ENCODE assay signal across 9 cellular contexts in genomic region chr2:233084488-233084887, GRCh38. TPM values are rescaled to one million over a fixed set of nuclear protein-coding genes. Genes with fewer than 3 reads are reported as not detected.
DNase-seq lines count a peak whose midpoint lies in the region; ATAC-seq, FAIRE-seq and TF ChIP-seq lines count a peak whose summit lies in the region.
"Had no signal": no experiment of that assay in that cellular context is flagged by ENCODE, and none has a peak within 500 bp of the region (broad histone marks: within the 10 kb centered on the region; RNA-seq: fewer than 3 reads in every experiment).

No MANE protein-coding gene starts in this region.

- H2AFZ ChIP-seq in H9 (ENCODE audit: low read length) = no peak overlapping the region

- no peak overlapping the region for H2BK15ac ChIP-seq in H9 (ENCODE audit: low read depth, low read length)

- no peak overlapping the region for H3K56ac ChIP-seq in H9 (ENCODE audit: insufficient read length, low read depth, low read length)

- no peak overlapping the region for H3K9ac ChIP-seq in H9 (ENCODE audit: extremely low read depth, insufficient read length, low read length)

- no peak for TF ChIP-seq CTCF in H9 (conservative IDR thresholded peaks at IDR 0.05)

- no peak overlapping the region; a peak in 1 of 7 replicates for H3K27ac Mint-ChIP-seq in H9

- no peak overlapping the region for H2AK5ac ChIP-seq in H9 (ENCODE audit: insufficient read length, low read length)

- no peaks in the 10 kb centered on the region for H3K36me3 Mint-ChIP-seq in H9 (ENCODE audit: insufficient read depth in 1 of 3, low read depth in 3 of 3)
- H3K36me3 Mint-ChIP-seq: brain had no signal

- H3K4me3 Mint-ChIP-seq in H9 = no peak overlapping the region
- H3K4me3 Mint-ChIP-seq: brain had no signal

- H3K4me1 ChIP-seq in esophagus (ENCODE audit: control insufficient read depth in 2 of 2, insufficient read depth in 2 of 2, low read length in 1 of 2) (peaks cover 0 to 6% of the 10 kb centered on the region in 2 donors), H9 (ENCODE audit: insufficient read depth, low read length) (no peaks in the 10 kb centered on the region)

- peaks cover 26 to 38% of the 10 kb centered on the region in 2 experiments for H3K4me1 Mint-ChIP-seq in H9

- H3K9me3 ChIP-seq in esophagus (ENCODE audit: control insufficient read depth in 2 of 2, insufficient read depth in 1 of 2, low read depth in 1 of 2, low read length in 1 of 2) = no peaks in the 10 kb centered on the region
- H3K9me3 ChIP-seq in H9 (ENCODE audit: control insufficient read depth, low read depth, low read length) = no peaks in the 10 kb centered on the region

- no peak overlapping the region for H2BK5ac ChIP-seq in H9 (ENCODE audit: insufficient read length, low read length)

- peaks cover 2% of the 10 kb centered on the region for H3K27me3 Mint-ChIP-seq in H9 (ENCODE audit: low read depth)

- H2BK120ac ChIP-seq in H9 (ENCODE audit: low read depth, low read length, poor library complexity, severe bottlenecking) = no peak overlapping the region

- no peak for FAIRE-seq in RCC 7860 (lab: Jason Lieb, UNC)

- peak; percentile 91 for DNase-seq in RPMI7951 (ENCODE audit: low read depth)
- peak; percentile 69 for DNase-seq in sciatic nerve (ENCODE audit: low spot score)
- DNase-seq in RCC 7860 (ENCODE audit: low spot score) = no peak
- DNase-seq in AG08396 (ENCODE audit: low spot score) = no peak
- no peak for DNase-seq in H9

- no peak overlapping the region for H4K91ac ChIP-seq in H9 (ENCODE audit: insufficient read length, low read depth, low read length)

- no peak overlapping the region for H4K5ac ChIP-seq in H9 (ENCODE audit: insufficient read length, low read depth, low read length)

- H3K27ac ChIP-seq in esophagus (ENCODE audit: low read depth in 2 of 2, low read length in 1 of 2) = peak overlapping the region; percentile 57 to 58
- no peak overlapping the region for H3K27ac ChIP-seq in H9 (ENCODE audit: insufficient read length, low read depth, low read length)

- 63 to 66% methylated on average over 13 of the region's 13 CpGs for WGBS in esophagus, 2 donors
- no CpG with 5 or more reads among the region's 13 CpGs for WGBS in H9 (ENCODE audit: extremely low coverage, insufficient read length, low lambda C conversion rate)

- no peak overlapping the region for H4K8ac ChIP-seq in H9 (replicated peaks; ENCODE audit: insufficient read length, low read depth, low read length)

- no peak overlapping the region for H3K18ac ChIP-seq in H9 (ENCODE audit: insufficient read length, low read depth, low read length)

- intact Hi-C loops in sciatic nerve (cut with DNase I) = no loop called here

- H3K79me2 ChIP-seq in H9 (ENCODE audit: insufficient read depth, low read length) = no peaks in the 10 kb centered on the region

- no peaks in the 10 kb centered on the region for H3K27me3 ChIP-seq in esophagus (ENCODE audit: control insufficient read depth in 1 of 2, insufficient read depth in 2 of 2, low read length in 2 of 2)
- no peaks in the 10 kb centered on the region for H3K27me3 ChIP-seq in H9 (ENCODE audit: insufficient read depth, low read length)

- no peak overlapping the region for H3K4ac ChIP-seq in H9 (ENCODE audit: low read depth, low read length)

- H2BK20ac ChIP-seq in H9 (ENCODE audit: low read depth, low read length, poor library complexity, severe bottlenecking) = no peak overlapping the region

- ATAC-seq in GM21447 (IDR thresholded peaks at IDR 0.05; ENCODE audit: unreplicated experiment) (peak; percentile 20), sciatic nerve (peak; percentile 76), GM21717 (IDR thresholded peaks at IDR 0.05; ENCODE audit: unreplicated experiment) (no peak)

- no peak overlapping the region for H3K14ac ChIP-seq in H9 (ENCODE audit: insufficient read depth, low read length)

- no peak overlapping the region for H2BK12ac ChIP-seq in H9 (ENCODE audit: insufficient read length, low read depth, low read length)

- no peak overlapping the region for H3K23ac ChIP-seq in H9 (ENCODE audit: insufficient read length, low read depth, low read length)

- no peak overlapping the region for H3K4me2 ChIP-seq in H9 (ENCODE audit: insufficient read depth, insufficient read length, low read length)

- H3K79me1 ChIP-seq in H9 (ENCODE audit: insufficient read depth, low read depth, low read length, poor library complexity, severe bottlenecking) = no peaks in the 10 kb centered on the region

- H3T11ph ChIP-seq in H9 (ENCODE audit: low read length) = no peak overlapping the region

- H3K4me3 ChIP-seq in esophagus (ENCODE audit: low read depth in 1 of 2, low read length in 2 of 2) = no peak overlapping the region

- H3K23me2 ChIP-seq in H9 (ENCODE audit: insufficient read length, low read depth, low read length, poor library complexity, severe bottlenecking) = no peaks in the 10 kb centered on the region

- no peaks in the 10 kb centered on the region for H4K20me1 ChIP-seq in H9 (ENCODE audit: control insufficient read depth, insufficient read depth, insufficient read length)

- no peaks in the 10 kb centered on the region for H3K9me3 Mint-ChIP-seq in H9

- no peaks in the 10 kb centered on the region for H3K36me3 ChIP-seq in esophagus (ENCODE audit: control insufficient read depth in 2 of 2, insufficient read depth in 2 of 2, low read length in 1 of 2)

RNA-seq across cellular contexts. Expression of gene INPP5D, which starts 24.3 kb away (rescaled TPM):
- 0.24 and 1.1 TPM in 2 replicates for total RNA-seq in RPMI7951 (2014; rRNA removed; shearing (Covaris generic))
- 1 to 10 TPM; 3.4 to 5.6 TPM for polyA plus RNA-seq in esophagus
- total RNA-seq in sciatic nerve (56.3 TPM), H9 (2021) (12.7 and 13.1 TPM in 2 replicates)

RNA-seq across cellular contexts. Expression of gene NEU2, which starts 52.0 kb away (rescaled TPM):
- total RNA-seq in RPMI7951 (2014; rRNA removed; shearing (Covaris generic)) = not detected in 2 replicates
- polyA plus RNA-seq in esophagus = not detected
- total RNA-seq in sciatic nerve (not detected), H9 (2021) (not detected in 2 replicates)

Comparison
In these comparisons a context has a peak if more than half of its experiments do, and no peak if none do; other contexts are left out.
1. DNase-seq: peak in RPMI7951 (single experiment) and sciatic nerve (single experiment); none in RCC 7860 (single experiment), AG08396 (single experiment) and H9 (single experiment).